Comparison of ENCODE assay signal across 11 cellular contexts in genomic region chr18:3251963-3252277, GRCh38. TPM values are rescaled to one million over a fixed set of nuclear protein-coding genes. Genes with fewer than 3 reads are reported as not detected.
A peak's percentile ranks its signal among the peaks of the same experiment; 100 is the strongest.
DNase-seq lines count a peak whose midpoint lies in the region; ATAC-seq and TF ChIP-seq lines count a peak whose summit lies in the region.
"Had no signal": no experiment of that assay in that cellular context is flagged by ENCODE, and none has a peak within 500 bp of the region (broad histone marks: within the 10 kb centered on the region; RNA-seq: fewer than 3 reads in every experiment).

No MANE protein-coding gene starts in this region.

- POLR2A ChIA-PET in naive thymus-derived CD8-positive, alpha-beta T cell (lab: Charles Lee) = interaction anchor here (1.0 to 9.6 kb wide), 4 partner anchors 9 to 198 kb away, joined by 3 to 244 read pairs (median 58); partner anchors contain the start of genes MYL12B and TGIF1
- POLR2A ChIA-PET in RWPE1 (lab: Yijun Ruan, JAX; ENCODE audit: low non-redundant PET) = no interaction called here

- H3K4me3 Mint-ChIP-seq in CD4-positive, CD25-positive, alpha-beta regulatory T cell = peak overlapping the region; percentile 68 to 88 (median 79)
- peak overlapping the region; percentile 63 to 84 (median 76) for H3K4me3 Mint-ChIP-seq in naive thymus-derived CD8-positive, alpha-beta T cell

- H3K79me2 ChIP-seq in Loucy (ENCODE audit: insufficient read depth, low read length) = peaks cover 88% of the 10 kb centered on the region

- no peaks in the 10 kb centered on the region; the same call in 1 of the 2 replicates for H3F3A ChIP-seq in Loucy (ENCODE audit: low read depth)

- H4K20me1 ChIP-seq in Loucy (ENCODE audit: insufficient read depth, low read length, poor library complexity, severe bottlenecking) = peaks cover 66% of the 10 kb centered on the region

- no peaks in the 10 kb centered on the region for H3K9me3 ChIP-seq in CD4-positive, CD25-positive, alpha-beta regulatory T cell (ENCODE audit: control insufficient read depth in 2 of 2, low read length in 2 of 2)
- H3K9me3 ChIP-seq in Loucy (ENCODE audit: insufficient read depth, low read depth, low read length) = no peaks in the 10 kb centered on the region
- no peaks in the 10 kb centered on the region for H3K9me3 ChIP-seq in effector memory CD4-positive, alpha-beta T cell (ENCODE audit: control insufficient read depth, low read length)

- H3K27ac Mint-ChIP-seq in CD4-positive, CD25-positive, alpha-beta regulatory T cell = peak overlapping the region; percentile 52 to 86 (median 84)
- H3K27ac Mint-ChIP-seq in naive thymus-derived CD8-positive, alpha-beta T cell = peak overlapping the region; percentile 78 to 100 (median 84)

- ATAC-seq in CD4-positive, CD25-positive, alpha-beta regulatory T cell (ENCODE audit: low read depth in 2 of 2) = no peak
- ATAC-seq in naive thymus-derived CD8-positive, alpha-beta T cell = no peak
- no peak for ATAC-seq in HG03442 (IDR thresholded peaks at IDR 0.05; ENCODE audit: unreplicated experiment)

- peaks cover 50% of the 10 kb centered on the region for H3K36me3 Mint-ChIP-seq in CD4-positive, CD25-positive, alpha-beta regulatory T cell
- H3K36me3 Mint-ChIP-seq in naive thymus-derived CD8-positive, alpha-beta T cell = peaks cover 39 to 65% (median 50%) of the 10 kb centered on the region in 3 donors

- no peaks in the 10 kb centered on the region for H3K9me2 ChIP-seq in Loucy (replicated peaks; ENCODE audit: low read depth, low read length)

- no peaks in the 10 kb centered on the region for H3K9me3 Mint-ChIP-seq in CD4-positive, CD25-positive, alpha-beta regulatory T cell
- H3K9me3 Mint-ChIP-seq in naive thymus-derived CD8-positive, alpha-beta T cell = no peaks in the 10 kb centered on the region

- H3K4me1 ChIP-seq in CD4-positive, CD25-positive, alpha-beta regulatory T cell (ENCODE audit: control insufficient read depth, insufficient read depth, low read length, poor library complexity, severe bottlenecking) = peaks cover 71% of the 10 kb centered on the region
- peaks cover 52% of the 10 kb centered on the region for H3K4me1 ChIP-seq in Loucy (ENCODE audit: insufficient read depth, low read length, poor library complexity, severe bottlenecking)
- H3K4me1 ChIP-seq in effector memory CD4-positive, alpha-beta T cell (ENCODE audit: control insufficient read depth, insufficient read depth, low read length, poor library complexity, severe bottlenecking) = peaks cover 41% of the 10 kb centered on the region

- no peak overlapping the region for H2AFZ ChIP-seq in Loucy (ENCODE audit: low read length)

- H3K27me3 ChIP-seq in CD4-positive, CD25-positive, alpha-beta regulatory T cell (ENCODE audit: control insufficient read depth, insufficient read depth, low read length) = no peaks in the 10 kb centered on the region
- peaks cover 6% of the 10 kb centered on the region for H3K27me3 ChIP-seq in Loucy (ENCODE audit: insufficient read depth, low read length, poor library complexity, severe bottlenecking)
- H3K27me3 ChIP-seq in effector memory CD4-positive, alpha-beta T cell (replicated peaks; ENCODE audit: control insufficient read depth, insufficient read depth, low read length, poor library complexity, severe bottlenecking) = no peaks in the 10 kb centered on the region

- H3K27me3 Mint-ChIP-seq in CD4-positive, CD25-positive, alpha-beta regulatory T cell = no peaks in the 10 kb centered on the region
- H3K27me3 Mint-ChIP-seq in naive thymus-derived CD8-positive, alpha-beta T cell = no peaks in the 10 kb centered on the region

- no peak for TF ChIP-seq CTCF in Loucy (conservative IDR thresholded peaks at IDR 0.05; ENCODE audit: low read length)
- no peak for TF ChIP-seq CTCF in RWPE1 (conservative IDR thresholded peaks at IDR 0.05; ENCODE audit: low read depth)

- H3K9ac ChIP-seq in Loucy (ENCODE audit: low read depth, low read length, poor library complexity, severe bottlenecking) = peak overlapping the region; percentile 25

- DNase-seq in CD4-positive, CD25-positive, alpha-beta regulatory T cell = no peak
- no peak for DNase-seq in effector memory CD4-positive, alpha-beta T cell
- DNase-seq in naive thymus-derived CD8-positive, alpha-beta T cell = no peak
- no peak for DNase-seq in RWPE1 (ENCODE audit: low spot score)
- DNase-seq in NCI-H1048 (lab: John Stamatoyannopoulos, UW) = no peak
- DNase-seq in mucosa of gallbladder (ENCODE audit: low spot score) = no peak
- DNase-seq: DMS79 treated with DMSO at 0.1 percent for 48 hours, NCI-H510A treated with DMSO at 0.1 percent for 48 hours, T1000 had no signal

- CTCF ChIA-PET in RWPE1 (lab: Yijun Ruan, JAX) = interaction anchor here (0.6 kb wide), 1 partner anchor 269 kb away, joined by 4 read pairs; no protein-coding TSS in a partner anchor

- H3K4me3 ChIP-seq in CD4-positive, CD25-positive, alpha-beta regulatory T cell (ENCODE audit: low read depth, low read length) = peak overlapping the region; percentile 99
- peak overlapping the region; percentile 92 for H3K4me3 ChIP-seq in Loucy (ENCODE audit: low read length, poor library complexity, severe bottlenecking)
- H3K4me3 ChIP-seq in effector memory CD4-positive, alpha-beta T cell (ENCODE audit: insufficient read depth, low read depth, low read length, poor library complexity, severe bottlenecking) = peak overlapping the region; percentile 4

- peaks cover 36 to 68% (median 53%) of the 10 kb centered on the region in 4 donors for H3K4me1 Mint-ChIP-seq in CD4-positive, CD25-positive, alpha-beta regulatory T cell
- H3K4me1 Mint-ChIP-seq in naive thymus-derived CD8-positive, alpha-beta T cell = peaks cover 28 to 76% (median 64%) of the 10 kb centered on the region in 4 donors

- H3K36me3 ChIP-seq in CD4-positive, CD25-positive, alpha-beta regulatory T cell (ENCODE audit: control insufficient read depth, insufficient read depth, low read length) = peaks cover 49% of the 10 kb centered on the region
- peaks cover 40% of the 10 kb centered on the region for H3K36me3 ChIP-seq in Loucy (ENCODE audit: insufficient read depth, low read length)
- H3K36me3 ChIP-seq in effector memory CD4-positive, alpha-beta T cell (ENCODE audit: control insufficient read depth, insufficient read depth, low read length) = peaks cover 38% of the 10 kb centered on the region

- H3K27ac ChIP-seq in CD4-positive, CD25-positive, alpha-beta regulatory T cell (ENCODE audit: insufficient read depth, low read length, poor library complexity, severe bottlenecking) = peak overlapping the region; percentile 88
- H3K27ac ChIP-seq in effector memory CD4-positive, alpha-beta T cell (ENCODE audit: insufficient read depth, low read length, poor library complexity, severe bottlenecking) = peak overlapping the region; percentile 65
- no peak overlapping the region for H3K27ac ChIP-seq in RWPE1

- peak overlapping the region; percentile 98 for H3K4me2 ChIP-seq in Loucy (ENCODE audit: low read depth, low read length, poor library complexity, severe bottlenecking)

RNA-seq across cellular contexts. Expression of gene MYL12A, which starts 4.3 kb away (rescaled TPM):
- 382 TPM for total RNA-seq in CD4-positive, CD25-positive, alpha-beta regulatory T cell
- polyA plus RNA-seq in CD4-positive, CD25-positive, alpha-beta regulatory T cell = 1,000 to 10,000 TPM; 2,262 to 2,381 (median 2,361) TPM
- 100 to 1,000 TPM; 432 to 443 TPM for total RNA-seq in naive thymus-derived CD8-positive, alpha-beta T cell
- polyA plus RNA-seq in naive thymus-derived CD8-positive, alpha-beta T cell = 1,000 to 10,000 TPM; 2,292 to 2,558 (median 2,421) TPM
- total RNA-seq in mucosa of gallbladder = 369 TPM

RNA-seq across cellular contexts. Expression of gene MYL12B, which starts 10.0 kb away (rescaled TPM):
- 168 TPM for total RNA-seq in CD4-positive, CD25-positive, alpha-beta regulatory T cell
- polyA plus RNA-seq in CD4-positive, CD25-positive, alpha-beta regulatory T cell = 1,000 to 10,000 TPM in 2 of 4 donors, 100 to 1,000 TPM in 2; 980 to 1,134 (median 1,024) TPM
- 100 to 1,000 TPM; 184 to 194 TPM for total RNA-seq in naive thymus-derived CD8-positive, alpha-beta T cell
- polyA plus RNA-seq in naive thymus-derived CD8-positive, alpha-beta T cell = 100 to 1,000 TPM; 828 to 956 (median 830) TPM
- total RNA-seq in mucosa of gallbladder = 342 TPM

RNA-seq across cellular contexts. Expression of gene MYOM1, which starts 32.2 kb away (rescaled TPM):
- 1.4 TPM for total RNA-seq in CD4-positive, CD25-positive, alpha-beta regulatory T cell
- under 1 TPM; 0.03 to 0.68 (median 0.49) TPM for polyA plus RNA-seq in CD4-positive, CD25-positive, alpha-beta regulatory T cell
- total RNA-seq in naive thymus-derived CD8-positive, alpha-beta T cell = 1 to 10 TPM; 5.5 to 5.6 TPM
- 1 to 10 TPM in 1 of 3 donors, under 1 TPM in 2; 0.52 to 1.5 (median 0.88) TPM for polyA plus RNA-seq in naive thymus-derived CD8-positive, alpha-beta T cell
- 138 TPM for total RNA-seq in mucosa of gallbladder

Comparison
In these comparisons a context has a peak if more than half of its experiments do, and no peak if none do; other contexts are left out.
1. H3K4me3 ChIP-seq: peak in every context shown above with its lines; median percentile 99 in CD4-positive, CD25-positive, alpha-beta regulatory T cell; 92 in Loucy; 4 in effector memory CD4-positive, alpha-beta T cell.
2. RNA of gene MYOM1, which starts 32.2 kb away (total RNA-seq): 138 TPM in mucosa of gallbladder (single experiment); 5.5 to 5.6 TPM in naive thymus-derived CD8-positive, alpha-beta T cell and 1.4 TPM in CD4-positive, CD25-positive, alpha-beta regulatory T cell (single experiment); every median in the first group is over 10 times any median in the second.